ENCODE assay signal across 1 cellular context in genomic region chr12:92162079-92162478, GRCh38.
TF ChIP-seq lines count a peak whose summit lies in the region.

No MANE protein-coding gene starts in this region.

TF ChIP-seq in K562, 482 proteins besides CTCF, POLR2A, EP300 and RAD21:
- TF ChIP-seq ZNF311 (CRISPR knock-in tag; IDR thresholded peaks at IDR 0.05), result no peak
- no peak for TF ChIP-seq HMG20B (CRISPR knock-in tag; IDR thresholded peaks at IDR 0.05)
- TF ChIP-seq ZNF507 (tag; conservative IDR thresholded peaks at IDR 0.05), result no peak
- no peak for TF ChIP-seq JUNB (CRISPR knock-in tag; conservative IDR thresholded peaks at IDR 0.05)
- no peak for TF ChIP-seq LCOR (CRISPR knock-in tag; IDR thresholded peaks at IDR 0.05)
- no peak for TF ChIP-seq HCFC1 (IDR thresholded peaks at IDR 0.05; ENCODE audit: low read depth, low read length)
- TF ChIP-seq ATF3 (IDR thresholded peaks at IDR 0.05), result 0 out of 2 replicates have a peak, but pooled peaks have one; percentile 22
- no peak for TF ChIP-seq ATF3 (CRISPR knock-in tag; conservative IDR thresholded peaks at IDR 0.05)
- TF ChIP-seq NEUROD1 (IDR thresholded peaks at IDR 0.05; ENCODE audit: borderline replicate concordance, low read depth, low read length, partially characterized antibody), result no peak
